In genomic region chr22:38656256-38657148, GRCh38 we compare ENCODE assay signal across 8 cellular contexts.
A peak's percentile ranks its signal among the peaks of the same experiment; 100 is the strongest.
DNase-seq lines count a peak whose midpoint lies in the region; ATAC-seq and TF ChIP-seq lines count a peak whose summit lies in the region.

Gene CBY1, plus strand, starts transcription at chr22:38656638. Its CDS starts 11,417 bp downstream, at chr22:38668055.
Gene FAM227A, minus strand, starts transcription at chr22:38656392. Its CDS starts 6,224 bp downstream, at chr22:38650168.

- DNase-seq in AG08396 (ENCODE audit: low spot score) (peak; percentile 98), NCI-H345 treated with DMSO at 0.1 percent for 48 hours (lab: John Stamatoyannopoulos, UW; ENCODE audit: unreplicated experiment) (peak; percentile 73), cerebellar cortex (ENCODE audit: low spot score) (peak; percentile 88), islet precursor cell (peak; percentile 94)
- peak; percentile 90 for DNase-seq in activated CD4-positive, CD25-positive, alpha-beta regulatory T cell treated with anti-CD3 and anti-CD28 coated beads, Interleukin-2, amount 50 U/mL, for 72 hours
- DNase-seq in stimulated activated CD4-positive, alpha-beta T cell treated with anti-CD3 and anti-CD28 coated beads, Interleukin-12 subunit alpha, Interleukin-12 subunit beta, amount 100 ng/mL, for 24 hours (ENCODE audit: low read depth in 2 of 2), result peak; percentile 70 to 80

- peak; percentile 74 for ATAC-seq in HG03280 (IDR thresholded peaks at IDR 0.05; ENCODE audit: unreplicated experiment)

- TF ChIP-seq POLR2A in GM18951 (IDR thresholded peaks at IDR 0.05; ENCODE audit: extremely low read depth, insufficient read depth, insufficient read length), result peak; percentile 65

- in situ Hi-C loops in GM18951 (cut with MboI; ENCODE audit: low sequenced_read_pairs, unreplicated experiment), result no loop called here

Comparison
In these comparisons a context has a peak if more than half of its experiments do, and no peak if none do; other contexts are left out.
1. Peak in every context shown above with its lines: DNase-seq and ATAC-seq.